ENCODE assay signal across 10 cellular contexts in the genomic region with DNA sequence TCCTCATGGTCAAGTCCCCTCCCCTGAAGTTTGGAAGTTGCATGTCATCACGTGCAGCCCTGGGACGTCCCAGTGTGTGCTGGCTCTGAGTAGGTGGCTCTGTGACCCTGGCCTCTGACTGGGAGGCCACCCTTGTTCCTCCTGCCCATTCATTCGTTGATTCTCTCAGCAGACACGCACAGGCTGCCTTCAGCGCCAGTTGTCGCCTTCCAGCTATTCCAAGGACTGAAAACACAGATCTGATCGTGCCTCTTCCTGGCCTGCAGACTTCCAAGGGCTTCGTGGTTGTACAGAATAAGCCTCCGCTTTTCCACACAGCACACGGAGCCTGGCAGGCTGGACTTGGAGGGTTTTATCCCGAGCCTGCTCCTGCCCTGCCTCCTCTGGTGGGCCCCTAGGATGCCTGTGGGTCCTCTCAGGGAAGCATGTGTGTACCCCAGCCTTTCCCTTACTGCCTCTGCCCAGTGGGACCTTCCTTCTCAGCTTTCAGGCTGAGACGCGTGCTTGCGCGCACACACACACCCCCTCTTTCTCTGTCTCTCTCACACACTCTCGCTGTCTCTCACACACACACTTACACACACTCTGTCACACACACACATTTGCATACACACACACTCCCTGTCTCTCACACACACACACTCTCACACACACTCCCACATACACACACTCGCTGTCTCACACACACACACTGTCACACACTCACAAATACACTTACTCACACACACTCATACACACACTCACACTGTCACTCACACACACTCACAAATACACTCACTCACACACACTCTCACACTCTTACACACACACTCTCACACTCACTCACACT. TPM values are rescaled to one million over a fixed set of nuclear protein-coding genes. Genes with fewer than 3 reads are reported as not detected.
DNase-seq lines count a peak whose midpoint lies in the region; ATAC-seq, FAIRE-seq and TF ChIP-seq lines count a peak whose summit lies in the region.
"Had no signal": no experiment of that assay in that cellular context is flagged by ENCODE, and none has a peak within 500 bp of the region (broad histone marks: within the 10 kb centered on the region; RNA-seq: fewer than 3 reads in every experiment).

No MANE protein-coding gene starts in this region.

- DNase-seq in Calu3 (no peak), RWPE1 (ENCODE audit: low spot score) (no peak), epithelial cell of prostate (ENCODE audit: low read depth, low spot score) (no peak), progenitor cell of endocrine pancreas (ENCODE audit: low spot score, unreplicated experiment) (no peak), WERI-Rb-1 (no peak), small intestine (no peak)
- DNase-seq in effector CD8-positive, alpha-beta T cell (lab: John Stamatoyannopoulos, UW), result no peak
- DNase-seq in CD4-positive, alpha-beta T cell, result no peak
- DNase-seq: activated naive CD8-positive, alpha-beta T cell treated with anti-CD3 and anti-CD28 coated beads, Interleukin-2, amount 10 ng/mL, durations not matched to agents 7 days and 5 days; effector memory CD8-positive, alpha-beta T cell had no signal

- no peaks in the 10 kb centered on the region for H3K4me1 ChIP-seq in small intestine (ENCODE audit: control insufficient read depth in 2 of 2, insufficient read depth in 1 of 2, low read depth in 1 of 2, low read length in 1 of 2)

- H3K27ac Mint-ChIP-seq in Calu3 (ENCODE audit: unreplicated experiment) (peak overlapping the region; percentile 0), progenitor cell of endocrine pancreas (peak overlapping the region; percentile 18)
- no peak overlapping the region for H3K27ac Mint-ChIP-seq in CD4-positive, alpha-beta T cell
- H3K27ac Mint-ChIP-seq: activated naive CD8-positive, alpha-beta T cell treated with anti-CD3 and anti-CD28 coated beads, Interleukin-2, amount 10 ng/mL, durations not matched to agents 7 days and 5 days; effector memory CD8-positive, alpha-beta T cell had no signal

- H3K27me3 Mint-ChIP-seq in Calu3 (ENCODE audit: unreplicated experiment) (no peaks in the 10 kb centered on the region), progenitor cell of endocrine pancreas (no peaks in the 10 kb centered on the region)
- H3K27me3 Mint-ChIP-seq in CD4-positive, alpha-beta T cell, result peaks cover 26% of the 10 kb centered on the region
- H3K27me3 Mint-ChIP-seq: activated naive CD8-positive, alpha-beta T cell treated with anti-CD3 and anti-CD28 coated beads, Interleukin-2, amount 10 ng/mL, durations not matched to agents 7 days and 5 days had no signal

- H3K4me1 Mint-ChIP-seq in Calu3 (ENCODE audit: low read depth, unreplicated experiment) (peaks cover 39% of the 10 kb centered on the region), progenitor cell of endocrine pancreas (ENCODE audit: low read depth) (peaks cover 13% of the 10 kb centered on the region)
- H3K4me1 Mint-ChIP-seq in CD4-positive, alpha-beta T cell (ENCODE audit: low read depth), result no peaks in the 10 kb centered on the region
- H3K4me1 Mint-ChIP-seq: activated naive CD8-positive, alpha-beta T cell treated with anti-CD3 and anti-CD28 coated beads, Interleukin-2, amount 10 ng/mL, durations not matched to agents 7 days and 5 days had no signal

- peaks cover 38% of the 10 kb centered on the region for H3K36me3 ChIP-seq in WERI-Rb-1
- H3K36me3 ChIP-seq in small intestine (ENCODE audit: control insufficient read depth in 2 of 2, insufficient read depth in 2 of 2, low read length in 2 of 2), result no peaks in the 10 kb centered on the region

- CTCF ChIA-PET in Calu3 (lab: Charles Lee) (no interaction called here), RWPE1 (lab: Yijun Ruan, JAX) (no interaction called here)
- CTCF ChIA-PET in CD4-positive, alpha-beta T cell (lab: Charles Lee), result no interaction called here

- H3K36me3 Mint-ChIP-seq in Calu3 (ENCODE audit: insufficient read depth, unreplicated experiment) (no peaks in the 10 kb centered on the region), progenitor cell of endocrine pancreas (ENCODE audit: insufficient read depth) (peaks cover 9% of the 10 kb centered on the region)
- no peaks in the 10 kb centered on the region for H3K36me3 Mint-ChIP-seq in CD4-positive, alpha-beta T cell (ENCODE audit: low read depth)
- H3K36me3 Mint-ChIP-seq: activated naive CD8-positive, alpha-beta T cell treated with anti-CD3 and anti-CD28 coated beads, Interleukin-2, amount 10 ng/mL, durations not matched to agents 7 days and 5 days had no signal

- intact Hi-C loops in Calu3 (cut with micrococcal nuclease; ENCODE audit: unreplicated experiment), result no loop called here
- intact Hi-C loops in CD4-positive, alpha-beta T cell (cut with DNase I, micrococcal nuclease), result no loop called here

- ATAC-seq in CD4-positive, alpha-beta T cell (ENCODE audit: poor library complexity), result no peak
- ATAC-seq: effector memory CD8-positive, alpha-beta T cell had no signal

- no peaks in the 10 kb centered on the region for H3K27me3 ChIP-seq in WERI-Rb-1 (ENCODE audit: insufficient read depth, low read depth, severe bottlenecking)
- no peaks in the 10 kb centered on the region for H3K27me3 ChIP-seq in CD4-positive, alpha-beta T cell (ENCODE audit: control insufficient read depth, insufficient read depth, low read length)
- no peaks in the 10 kb centered on the region for H3K27me3 ChIP-seq in small intestine (ENCODE audit: control insufficient read depth in 2 of 2, insufficient read depth in 2 of 2, low read length in 2 of 2)

- no peaks in the 10 kb centered on the region for H3K9me3 Mint-ChIP-seq in Calu3 (ENCODE audit: low read depth, unreplicated experiment)
- no peaks in the 10 kb centered on the region for H3K9me3 Mint-ChIP-seq in progenitor cell of endocrine pancreas (ENCODE audit: low read depth)
- no peaks in the 10 kb centered on the region for H3K9me3 Mint-ChIP-seq in CD4-positive, alpha-beta T cell
- H3K9me3 Mint-ChIP-seq: activated naive CD8-positive, alpha-beta T cell treated with anti-CD3 and anti-CD28 coated beads, Interleukin-2, amount 10 ng/mL, durations not matched to agents 7 days and 5 days; effector memory CD8-positive, alpha-beta T cell had no signal

- TF ChIP-seq CTCF in Calu3 (IDR thresholded peaks at IDR 0.05; ENCODE audit: unreplicated experiment) (no peak), RWPE1 (conservative IDR thresholded peaks at IDR 0.05; ENCODE audit: low read depth) (no peak), progenitor cell of endocrine pancreas (IDR thresholded peaks at IDR 0.05; ENCODE audit: unreplicated experiment) (no peak), WERI-Rb-1 (IDR thresholded peaks at IDR 0.05; ENCODE audit: low read depth, low read length) (no peak)
- no peak for TF ChIP-seq CTCF in CD4-positive, alpha-beta T cell (IDR thresholded peaks at IDR 0.05)

- H3K4me3 ChIP-seq in WERI-Rb-1 (ENCODE audit: low read depth, low read length) (no peak overlapping the region), small intestine (ENCODE audit: low read depth in 1 of 2, low read length in 2 of 2) (no peak overlapping the region)

- H3K4me3 Mint-ChIP-seq in Calu3 (ENCODE audit: low read depth, unreplicated experiment) (no peak overlapping the region), progenitor cell of endocrine pancreas (ENCODE audit: low read depth) (no peak overlapping the region)
- no peak overlapping the region for H3K4me3 Mint-ChIP-seq in CD4-positive, alpha-beta T cell
- H3K4me3 Mint-ChIP-seq: activated naive CD8-positive, alpha-beta T cell treated with anti-CD3 and anti-CD28 coated beads, Interleukin-2, amount 10 ng/mL, durations not matched to agents 7 days and 5 days; effector memory CD8-positive, alpha-beta T cell had no signal

- POLR2A ChIA-PET in RWPE1 (lab: Yijun Ruan, JAX; ENCODE audit: low non-redundant PET), result no interaction called here
- POLR2A ChIA-PET in CD4-positive, alpha-beta T cell (lab: Charles Lee), result no interaction called here

- H3K27ac ChIP-seq in RWPE1, result peak overlapping the region; percentile 66
- H3K27ac ChIP-seq in epithelial cell of prostate, result peak overlapping the region; percentile 57
- no peak overlapping the region for H3K27ac ChIP-seq in WERI-Rb-1
- H3K27ac ChIP-seq in CD4-positive, alpha-beta T cell (ENCODE audit: low read depth, low read length), result no peak overlapping the region
- peak overlapping the region in 1 of 2 donors; percentile 3 for H3K27ac ChIP-seq in small intestine (ENCODE audit: low read depth in 1 of 2, low read length in 1 of 2)

- no TSS peak for BruUV-seq in Calu3 (replicated peaks; lab: Mats Ljungman, UMichigan)

- FAIRE-seq in small intestine (lab: Jason Lieb, UNC), result no peak

- no peaks in the 10 kb centered on the region for H3K9me3 ChIP-seq in WERI-Rb-1 (ENCODE audit: severe bottlenecking)
- no peaks in the 10 kb centered on the region for H3K9me3 ChIP-seq in CD4-positive, alpha-beta T cell (ENCODE audit: control insufficient read depth, low read length)
- H3K9me3 ChIP-seq in small intestine (ENCODE audit: control insufficient read depth, low read depth), result no peaks in the 10 kb centered on the region

- WGBS in small intestine, 3 donors, result 72 to 79% (median 75%) methylated on average over 17 of the region's 17 CpGs

RNA-seq across cellular contexts. Expression of a gene that starts 17.7 kb away (rescaled TPM):
- total RNA-seq in Calu3 (2022) (35.0 and 36.9 TPM in 2 replicates), progenitor cell of endocrine pancreas (45.7 and 49.0 TPM in 2 replicates)
- total RNA-seq in CD4-positive, alpha-beta T cell, result under 1 TPM; 0.52 to 0.59 TPM
- polyA plus RNA-seq in small intestine, result 10 to 100 TPM in 1 of 3 donors, 1 to 10 TPM in 2; 3.6 to 36.7 (median 5.1) TPM

Comparison
In these comparisons a context has a peak if more than half of its experiments do, and no peak if none do; other contexts are left out.
1. H3K27ac ChIP-seq: peak in RWPE1 (single experiment) and epithelial cell of prostate (single experiment); none in WERI-Rb-1 (single experiment) and CD4-positive, alpha-beta T cell (single experiment).
2. RNA of a gene that starts 17.7 kb away (total RNA-seq): 45.7 to 49.0 TPM in progenitor cell of endocrine pancreas and 35.0 to 36.9 TPM in Calu3; 0.52 to 0.59 TPM in CD4-positive, alpha-beta T cell; every median in the first group is over 10 times any median in the second.